13 cellular contexts compared by ENCODE assay signal in genomic region chr11:27390959-27391326, GRCh38. TPM values are rescaled to one million over a fixed set of nuclear protein-coding genes. Genes with fewer than 3 reads are reported as not detected.
DNase-seq lines count a peak whose midpoint lies in the region; ATAC-seq, FAIRE-seq and TF ChIP-seq lines count a peak whose summit lies in the region.
"Had no signal": no experiment of that assay in that cellular context is flagged by ENCODE, and none has a peak within 500 bp of the region (broad histone marks: within the 10 kb centered on the region; RNA-seq: fewer than 3 reads in every experiment).

No MANE protein-coding gene starts in this region.

- in situ Hi-C loops in astrocyte of the cerebellum (cut with HindIII; ENCODE audit: low sequenced_read_pairs): no loop called here

- peak; percentile 92 for FAIRE-seq in A204.1 (lab: Jason Lieb, UNC)
- FAIRE-seq: endometrium had no signal

- H3K9me3 ChIP-seq in prostate gland (no peaks in the 10 kb centered on the region), suprapubic skin (no peaks in the 10 kb centered on the region)
- H3K9me3 ChIP-seq: left ventricle myocardium inferior had no signal

- H3K36me3 ChIP-seq in prostate gland (no peaks in the 10 kb centered on the region), suprapubic skin (no peaks in the 10 kb centered on the region)
- H3K36me3 ChIP-seq: left ventricle myocardium inferior had no signal

- no peak for ATAC-seq in HG03045 (IDR thresholded peaks at IDR 0.05; ENCODE audit: unreplicated experiment)
- ATAC-seq: natural killer cell treated with Interleukin-12 subunit alpha and Interleukin-12 subunit beta and Interleukin-15 and Interleukin-18, amount 100 ng/mL, for 72 hours had no signal

- no peaks in the 10 kb centered on the region for H3K4me1 ChIP-seq in prostate gland (replicated peaks)
- peaks cover 62% of the 10 kb centered on the region for H3K4me1 ChIP-seq in suprapubic skin

- H3K27me3 ChIP-seq in prostate gland (replicated peaks; ENCODE audit: insufficient read depth) (no peaks in the 10 kb centered on the region), suprapubic skin (no peaks in the 10 kb centered on the region)

- peak; percentile 11 for DNase-seq in HCEC 1CT
- peak; percentile 52 for DNase-seq in astrocyte of the cerebellum (ENCODE audit: low read depth)
- DNase-seq in kidney tubule cell (ENCODE audit: low spot score): peak; percentile 42
- DNase-seq in prostate gland (ENCODE audit: low spot score): no peak
- DNase-seq in suprapubic skin (ENCODE audit: low spot score in 2 of 2): no peak
- no peak for DNase-seq in DMS 273 treated with DMSO at 0.1 percent for 48 hours (lab: John Stamatoyannopoulos, UW)
- DNase-seq: activated CD4-positive, alpha-beta T cell treated with anti-CD3 and anti-CD28 coated beads, Interleukin-2, amount 50 U/mL, for 1 hour; left ventricle myocardium inferior; NCI-H524 treated with DMSO at 0.1 percent for 48 hours had no signal

- no peak for TF ChIP-seq POLR2A in prostate gland (IDR thresholded peaks at IDR 0.05)
- no peak for TF ChIP-seq POLR2A in suprapubic skin (IDR thresholded peaks at IDR 0.05)

- TF ChIP-seq CTCF in astrocyte of the cerebellum (IDR thresholded peaks at IDR 0.05; ENCODE audit: low read depth, low read length, missing control alignments) (no peak), prostate gland (IDR thresholded peaks at IDR 0.05) (no peak), suprapubic skin (IDR thresholded peaks at IDR 0.05) (no peak)

- TF ChIP-seq EP300 in suprapubic skin (IDR thresholded peaks at IDR 0.05): no peak

- intact Hi-C loops in prostate gland (cut with DNase I): no loop called here

- no peak overlapping the region for H3K4me3 ChIP-seq in astrocyte of the cerebellum (ENCODE audit: low read depth, low read length)
- H3K4me3 ChIP-seq in prostate gland: no peak overlapping the region
- H3K4me3 ChIP-seq in suprapubic skin: no peak overlapping the region
- H3K4me3 ChIP-seq: left ventricle myocardium inferior had no signal

- H3K27ac ChIP-seq in prostate gland (no peak overlapping the region), suprapubic skin (no peak overlapping the region)
- H3K27ac ChIP-seq: left ventricle myocardium inferior had no signal

- 93% methylated on average over 2 of the region's 2 CpGs for WGBS in prostate gland
- 89% methylated on average over 2 of the region's 2 CpGs for WGBS in suprapubic skin

RNA-seq across cellular contexts. Expression of gene CCDC34, which starts 27.9 kb away (rescaled TPM):
- total RNA-seq in prostate gland (1 to 10 TPM; 5.7 to 6.7 TPM), suprapubic skin (1 to 10 TPM; 3.2 to 8.0 (median 4.0) TPM)

Comparison
In these comparisons a context has a peak if more than half of its experiments do, and no peak if none do; other contexts are left out.
1. DNase-seq: peak in HCEC 1CT (single experiment), astrocyte of the cerebellum (single experiment) and kidney tubule cell (single experiment); none in prostate gland (single experiment), suprapubic skin (0 of 2) and DMS 273 treated with DMSO at 0.1 percent for 48 hours (single experiment).